1 cellular context compared by ENCODE assay signal in genomic region chr11:59842316-59842715, GRCh38.
A peak's percentile ranks its signal among the peaks of the same experiment; 100 is the strongest.
TF ChIP-seq lines count a peak whose summit lies in the region.

No MANE protein-coding gene starts in this region.

TF ChIP-seq in HepG2, 621 proteins besides CTCF, POLR2A, EP300 and RAD21:
- no peak for TF ChIP-seq JUN (CRISPR knock-in tag; IDR thresholded peaks at IDR 0.05)
- no peak for TF ChIP-seq SAP130 (CRISPR knock-in tag; IDR thresholded peaks at IDR 0.05; ENCODE audit: low read depth)
- TF ChIP-seq LCORL (IDR thresholded peaks at IDR 0.05) = peak; percentile 98
- TF ChIP-seq LCORL (CRISPR knock-in tag; IDR thresholded peaks at IDR 0.05) = no peak
- no peak for TF ChIP-seq ZBTB8A (CRISPR knock-in tag; IDR thresholded peaks at IDR 0.05; ENCODE audit: borderline replicate concordance, low read depth)
